ENCODE assay signal across 8 cellular contexts in the genomic region with DNA sequence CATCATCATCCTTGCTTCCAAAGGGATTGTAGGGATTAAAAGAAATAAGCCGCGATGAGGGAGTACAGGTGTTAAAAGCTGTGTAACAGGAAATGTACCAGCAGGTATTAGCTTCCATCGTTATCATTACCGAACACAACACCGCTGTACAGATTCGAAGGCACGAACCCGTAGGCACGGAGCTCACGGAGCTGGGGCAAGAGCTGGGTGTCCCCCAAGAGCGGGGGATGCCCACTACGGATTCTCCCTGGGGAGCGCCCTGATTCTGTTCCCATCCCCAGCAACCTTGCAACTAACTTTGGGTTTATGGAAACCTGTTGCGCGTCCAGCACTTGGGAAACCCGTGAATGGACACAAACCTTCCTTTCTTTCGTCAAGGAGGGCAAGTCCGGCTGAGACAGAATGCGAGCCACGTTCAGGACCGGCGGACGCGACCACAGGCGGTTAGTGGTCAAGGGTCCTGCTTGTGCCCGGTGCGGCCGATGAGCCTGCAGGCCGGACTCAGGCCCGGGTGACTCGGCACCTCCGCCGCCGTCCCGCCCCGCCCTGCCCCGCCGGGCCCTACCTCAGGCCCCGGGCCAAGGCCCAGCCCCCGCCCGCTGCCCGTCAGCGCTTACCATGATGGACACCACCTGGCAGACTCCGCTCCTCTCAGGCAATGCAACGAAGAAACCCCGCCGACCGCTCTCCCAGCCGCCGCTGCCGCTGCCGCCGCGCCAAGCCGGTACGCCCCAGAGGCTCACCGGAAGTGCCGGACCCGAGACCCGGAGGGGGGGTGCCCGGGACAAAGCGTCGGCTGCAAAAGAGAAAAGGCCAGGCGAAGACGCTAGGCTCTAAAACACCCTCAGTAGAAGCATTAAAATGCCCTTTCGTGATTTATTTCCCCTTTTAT. TPM values are rescaled to one million over a fixed set of nuclear protein-coding genes. Genes with fewer than 3 reads are reported as not detected.
DNase-seq lines count a peak whose midpoint lies in the region; ATAC-seq and TF ChIP-seq lines count a peak whose summit lies in the region.

A gene with protein sequence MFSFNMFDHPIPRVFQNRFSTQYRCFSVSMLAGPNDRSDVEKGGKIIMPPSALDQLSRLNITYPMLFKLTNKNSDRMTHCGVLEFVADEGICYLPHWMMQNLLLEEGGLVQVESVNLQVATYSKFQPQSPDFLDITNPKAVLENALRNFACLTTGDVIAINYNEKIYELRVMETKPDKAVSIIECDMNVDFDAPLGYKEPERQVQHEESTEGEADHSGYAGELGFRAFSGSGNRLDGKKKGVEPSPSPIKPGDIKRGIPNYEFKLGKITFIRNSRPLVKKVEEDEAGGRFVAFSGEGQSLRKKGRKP (minus strand): TSS at position 728 of the 892 bp plus-strand sequence. CDS start 108 bp downstream, at position 620.

- peaks cover 56% of the 10 kb centered on the region for H3K36me3 Mint-ChIP-seq in activated T-helper 17 cell treated with anti-CD3 and anti-CD28 coated beads, Interleukin-2, amount 50 U/mL, for 72 hours (ENCODE audit: low read depth)
- H3K36me3 Mint-ChIP-seq in natural killer cell = no peaks in the 10 kb centered on the region

- peak within 1 kb of the TSS; percentile 87 for H3K4me3 Mint-ChIP-seq in activated T-helper 17 cell treated with anti-CD3 and anti-CD28 coated beads, Interleukin-2, amount 50 U/mL, for 72 hours
- peak within 1 kb of the TSS; percentile 98 for H3K4me3 Mint-ChIP-seq in natural killer cell

- peak; percentile 91 for DNase-seq in Caki2 (ENCODE audit: low read depth)
- DNase-seq in GM20000 (ENCODE audit: low spot score) = peak; percentile 88
- peak; percentile 78 for DNase-seq in HT1080 (ENCODE audit: low read depth)
- DNase-seq in RPMI8226 = peak; percentile 61
- DNase-seq in fibroblast of mammary gland (ENCODE audit: low read depth) = peak; percentile 72
- DNase-seq in natural killer cell = peak; percentile 77
- DNase-seq in stimulated activated naive CD8-positive, alpha-beta T cell treated with anti-CD3 and anti-CD28 coated beads, Interleukin-15, Interleukin-2, amounts not matched to agents 100 U/mL and 50 U/mL, for 24 hours = peak; percentile 84

- intact Hi-C loops in natural killer cell (cut with micrococcal nuclease) = loop anchor here (1.0 to 10.0 kb wide), 9 partner anchors 46 to 356 kb away; a partner anchor contains a TSS

- TF ChIP-seq CTCF in GM20000 (IDR thresholded peaks at IDR 0.05; ENCODE audit: extremely low read depth, missing control alignments) (no peak), fibroblast of mammary gland (conservative IDR thresholded peaks at IDR 0.05; ENCODE audit: control insufficient read depth, insufficient read depth, low read depth, low read length) (no peak), natural killer cell (IDR thresholded peaks at IDR 0.05) (no peak)

- in situ Hi-C loops in Caki2 (cut with HindIII; ENCODE audit: low pct_unique_long_range_greater_than_20kb, low sequenced_read_pairs) = no loop called here

- H3K27ac Mint-ChIP-seq in activated T-helper 17 cell treated with anti-CD3 and anti-CD28 coated beads, Interleukin-2, amount 50 U/mL, for 72 hours = peak within 1 kb of the TSS; percentile 100
- H3K27ac Mint-ChIP-seq in natural killer cell = peak within 1 kb of the TSS; percentile 99

- H3K27me3 Mint-ChIP-seq in activated T-helper 17 cell treated with anti-CD3 and anti-CD28 coated beads, Interleukin-2, amount 50 U/mL, for 72 hours = no peaks in the 10 kb centered on the region
- no peaks in the 10 kb centered on the region for H3K27me3 Mint-ChIP-seq in natural killer cell (ENCODE audit: low read depth in 2 of 2)

- H3K4me1 Mint-ChIP-seq in activated T-helper 17 cell treated with anti-CD3 and anti-CD28 coated beads, Interleukin-2, amount 50 U/mL, for 72 hours = peaks cover 34% of the 10 kb centered on the region
- peaks cover 28 to 46% of the 10 kb centered on the region in 2 donors for H3K4me1 Mint-ChIP-seq in natural killer cell

- ATAC-seq in activated T-helper 17 cell treated with anti-CD3 and anti-CD28 coated beads, Interleukin-2, amount 50 U/mL, for 72 hours (replicated peaks) = peak; percentile 64
- peak; percentile 51 to 66 (median 62) for ATAC-seq in natural killer cell
- peak; percentile 66 for ATAC-seq in stimulated activated naive CD8-positive, alpha-beta T cell treated with anti-CD3 and anti-CD28 coated beads, Interleukin-15, Interleukin-2, amounts not matched to agents 100 U/mL and 50 U/mL, for 24 hours

- peak within 1 kb of the TSS; percentile 75 for H3K4me3 ChIP-seq in fibroblast of mammary gland (ENCODE audit: control insufficient read depth, low read depth, low read length)

- no peaks in the 10 kb centered on the region for H3K9me3 Mint-ChIP-seq in activated T-helper 17 cell treated with anti-CD3 and anti-CD28 coated beads, Interleukin-2, amount 50 U/mL, for 72 hours
- H3K9me3 Mint-ChIP-seq in natural killer cell = no peaks in the 10 kb centered on the region

RNA-seq across cellular contexts. Expression of the gene that starts here (rescaled TPM):
- 106 and 114 TPM in 2 replicates for total RNA-seq in Caki2 (2014; rRNA removed; shearing (Covaris generic); ENCODE audit: low replicate concordance)
- 94.0 and 115 TPM in 2 replicates for total RNA-seq in HT1080 (2014; rRNA removed; shearing (Covaris generic))
- polyA plus RNA-seq in HT1080 (2015; cell fraction: cytosol; rRNA removed) = 52.7 and 70.3 TPM in 2 replicates
- 61.7 and 63.6 TPM in 2 replicates for polyA plus RNA-seq in HT1080 (2015; cell fraction: nucleus; rRNA removed)
- total RNA-seq in activated T-helper 17 cell treated with anti-CD3 and anti-CD28 coated beads, Interleukin-2, amount 50 U/mL, for 72 hours = 10 to 100 TPM; 56.0 to 93.5 TPM
- 100 to 1,000 TPM in 1 of 3 donors, 10 to 100 TPM in 2; 73.8 to 101 (median 77.8) TPM for total RNA-seq in natural killer cell

Comparison
In these comparisons a context has a peak if more than half of its experiments do, and no peak if none do; other contexts are left out.
1. Peak in every context shown above with its lines: DNase-seq, ATAC-seq and H3K4me3 ChIP-seq.